Comparison of ENCODE assay signal across 8 cellular contexts in genomic region chr6:28635547-28636158, GRCh38.
A peak's percentile ranks its signal among the peaks of the same experiment; 100 is the strongest.
DNase-seq lines count a peak whose midpoint lies in the region; ATAC-seq and TF ChIP-seq lines count a peak whose summit lies in the region.

No MANE protein-coding gene starts in this region.

- peak overlapping the region; percentile 85 for H2AFZ ChIP-seq in SK-N-SH (ENCODE audit: low read depth)

- TF ChIP-seq RAD21 in SK-N-SH (IDR thresholded peaks at IDR 0.05; ENCODE audit: low read length), result no peak

- TF ChIP-seq CTCF in SK-N-SH (IDR thresholded peaks at IDR 0.05) (no peak), fibroblast of mammary gland (conservative IDR thresholded peaks at IDR 0.05; ENCODE audit: control insufficient read depth, insufficient read depth, low read depth, low read length) (no peak)

- H3K79me2 ChIP-seq in SK-N-SH (ENCODE audit: insufficient read depth), result no peaks in the 10 kb centered on the region

- no peaks in the 10 kb centered on the region for H3K36me3 Mint-ChIP-seq in activated CD4-positive, alpha-beta T cell treated with anti-CD3 and anti-CD28 coated beads for 36 hours (ENCODE audit: low read depth)

- peaks cover 64% of the 10 kb centered on the region for H3K27me3 Mint-ChIP-seq in activated CD4-positive, alpha-beta T cell treated with anti-CD3 and anti-CD28 coated beads for 36 hours

- H3K9me2 ChIP-seq in SK-N-SH, result no peaks in the 10 kb centered on the region

- no peaks in the 10 kb centered on the region for H3F3A ChIP-seq in SK-N-SH (replicated peaks; ENCODE audit: insufficient read depth)

- peak overlapping the region in 1 of 2 experiments; percentile 69; a peak in 2 of 4 replicates for H3K27ac ChIP-seq in SK-N-SH (ENCODE audit: low read depth in 2 of 2, low read length in 1 of 2)

- H3K4me3 Mint-ChIP-seq in activated CD4-positive, alpha-beta T cell treated with anti-CD3 and anti-CD28 coated beads for 36 hours, result peak overlapping the region; percentile 46

- H3K4me3 ChIP-seq in SK-N-SH (ENCODE audit: low read depth in 2 of 2, low read length in 1 of 2), result peak overlapping the region; percentile 65 to 71
- H3K4me3 ChIP-seq in fibroblast of mammary gland (ENCODE audit: control insufficient read depth, low read depth, low read length), result peak overlapping the region; percentile 60
- H3K4me3 ChIP-seq in skeletal muscle satellite cell (ENCODE audit: low read length), result peak overlapping the region; percentile 66

- H3K4me1 ChIP-seq in SK-N-SH (ENCODE audit: control insufficient read depth in 1 of 2, insufficient read depth in 2 of 2, low read depth in 1 of 2, low read length in 1 of 2), result peaks cover 0 to 3% of the 10 kb centered on the region in 2 experiments; a peak in 2 of 4 replicates
- H3K4me1 ChIP-seq in skeletal muscle satellite cell (ENCODE audit: control insufficient read depth, insufficient read depth, low read length), result peaks cover 11% of the 10 kb centered on the region

- WGBS in SK-N-SH (ENCODE audit: low lambda C conversion rate), result 9% methylated on average over 20 of the region's 20 CpGs

- POLR2A ChIA-PET in activated CD4-positive, alpha-beta T cell treated with anti-CD3 and anti-CD28 coated beads for 36 hours (lab: Charles Lee), result no interaction called here
- POLR2A ChIA-PET in SK-N-SH (lab: Yijun Ruan, JAX), result interaction anchor here (0.6 to 1.8 kb wide), 3 partner anchors 29 to 797 kb away, joined by 3 to 8 read pairs (median 5); a partner anchor contains a TSS

- H4K20me1 ChIP-seq in SK-N-SH (ENCODE audit: insufficient read depth), result no peaks in the 10 kb centered on the region

- H3K27me3 ChIP-seq in SK-N-SH (ENCODE audit: insufficient read depth) (peaks cover 6% of the 10 kb centered on the region; the same call in 1 of the 2 replicates), skeletal muscle satellite cell (ENCODE audit: control insufficient read depth, insufficient read depth, low read length) (peaks cover 36% of the 10 kb centered on the region)

- no peak overlapping the region for H3K27ac Mint-ChIP-seq in activated CD4-positive, alpha-beta T cell treated with anti-CD3 and anti-CD28 coated beads for 36 hours

- H3K9me3 ChIP-seq in SK-N-SH (no peaks in the 10 kb centered on the region), skeletal muscle satellite cell (replicated peaks; ENCODE audit: low read length) (no peaks in the 10 kb centered on the region)

- no peak for DNase-seq in activated CD4-positive, alpha-beta T cell treated with anti-CD3 and anti-CD28 coated beads for 36 hours
- DNase-seq in activated CD4-positive, alpha-beta T cell treated with anti-CD3 and anti-CD28 coated beads for 1 hour, result no peak
- DNase-seq in SK-N-SH, result peak; percentile 81
- no peak for DNase-seq in fibroblast of mammary gland (ENCODE audit: low read depth)
- no peak for DNase-seq in NCI-H774 (lab: John Stamatoyannopoulos, UW)

- ATAC-seq in activated CD4-positive, alpha-beta T cell treated with anti-CD3 and anti-CD28 coated beads for 36 hours, result no peak
- ATAC-seq in GM21515 (IDR thresholded peaks at IDR 0.05; ENCODE audit: unreplicated experiment), result no peak
- no peak for ATAC-seq in GM18505 (IDR thresholded peaks at IDR 0.05; ENCODE audit: unreplicated experiment)

- intact Hi-C loops in activated CD4-positive, alpha-beta T cell treated with anti-CD3 and anti-CD28 coated beads for 36 hours (cut with DNase I, micrococcal nuclease), result loop anchor here in 1 of 2 experiments (10.0 kb wide), 1 partner anchor 139 kb away; no protein-coding TSS in a partner anchor

- H3K4me2 ChIP-seq in SK-N-SH, result peak overlapping the region; percentile 88
- H3K4me2 ChIP-seq in skeletal muscle satellite cell (ENCODE audit: low read length), result peak overlapping the region; percentile 88

- TF ChIP-seq POLR2A in GM18505 (IDR thresholded peaks at IDR 0.05; ENCODE audit: borderline replicate concordance, extremely low read depth, insufficient read depth, insufficient read length), result no peak

- CTCF ChIA-PET in activated CD4-positive, alpha-beta T cell treated with anti-CD3 and anti-CD28 coated beads for 36 hours (lab: Charles Lee), result no interaction called here
- CTCF ChIA-PET in SK-N-SH (lab: Yijun Ruan, JAX), result interaction anchor here (0.6 to 1.5 kb wide), 8 partner anchors 14 to 345 kb away, joined by 3 to 9 read pairs (median 4); no protein-coding TSS in a partner anchor

- H3K9ac ChIP-seq in SK-N-SH, result no peak overlapping the region
- no peak overlapping the region for H3K9ac ChIP-seq in skeletal muscle satellite cell (ENCODE audit: low read depth, low read length)

- H3K4me1 Mint-ChIP-seq in activated CD4-positive, alpha-beta T cell treated with anti-CD3 and anti-CD28 coated beads for 36 hours, result peaks cover 14% of the 10 kb centered on the region

- H3K36me3 ChIP-seq in SK-N-SH (replicated peaks in 1 of 2; ENCODE audit: control insufficient read depth in 1 of 2, insufficient read depth in 2 of 2, low read length in 1 of 2) (no peaks in the 10 kb centered on the region), skeletal muscle satellite cell (ENCODE audit: insufficient read depth, low read length) (no peaks in the 10 kb centered on the region)

- no peaks in the 10 kb centered on the region for H3K9me3 Mint-ChIP-seq in activated CD4-positive, alpha-beta T cell treated with anti-CD3 and anti-CD28 coated beads for 36 hours (ENCODE audit: low read depth)

- TF ChIP-seq EP300 in SK-N-SH (IDR thresholded peaks at IDR 0.05; ENCODE audit: borderline replicate concordance in 1 of 2, low read depth in 1 of 2, low read length in 1 of 2), result no peak

TF ChIP-seq in SK-N-SH, 30 proteins besides CTCF, POLR2A, EP300 and RAD21:
- no peak for TF ChIP-seq EZH2phosphoT487 (IDR thresholded peaks at IDR 0.05; ENCODE audit: borderline replicate concordance, low read depth)
- peak; percentile 33; the same call in 1 of the 2 replicates for TF ChIP-seq MXI1 (IDR thresholded peaks at IDR 0.05; ENCODE audit: low read depth, low read length)
